In the genomic region with DNA sequence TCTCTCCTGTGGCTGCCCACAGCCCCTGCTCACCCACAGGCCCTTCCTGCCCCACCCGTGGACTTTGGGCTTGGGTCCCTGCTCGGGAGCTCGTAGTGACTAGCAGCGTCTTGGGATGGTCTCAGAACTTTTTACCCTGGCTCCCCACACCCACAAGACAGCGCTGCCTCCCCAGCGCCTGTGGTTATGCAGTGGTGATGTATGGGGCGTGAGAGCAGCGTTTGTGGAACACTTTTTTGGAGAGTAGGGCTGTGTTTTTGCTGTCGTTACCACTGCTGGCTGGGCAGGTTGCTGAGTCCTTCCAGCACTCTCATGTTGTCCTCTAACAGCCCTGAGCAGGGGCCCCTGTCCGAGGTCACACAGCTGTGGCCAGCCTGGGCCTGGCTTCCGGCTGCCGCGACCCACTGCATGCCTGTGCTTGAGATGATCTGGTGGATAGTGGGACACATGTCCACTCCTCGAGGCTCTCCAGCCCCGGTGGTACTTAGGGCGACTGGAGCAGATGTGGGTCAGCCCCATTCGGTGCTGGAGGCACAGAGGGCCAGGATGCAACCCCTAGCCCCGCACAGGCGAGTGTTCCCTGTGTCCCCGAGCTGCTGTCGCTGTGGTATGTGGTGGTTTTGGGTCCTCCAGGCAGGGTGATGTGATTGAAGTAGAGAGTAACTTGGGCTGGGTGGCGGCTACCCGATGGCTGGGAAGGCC, we compare ENCODE assay signal across 8 cellular contexts. TPM values are rescaled to one million over a fixed set of nuclear protein-coding genes. Genes with fewer than 3 reads are reported as not detected.
DNase-seq lines count a peak whose midpoint lies in the region; ATAC-seq, FAIRE-seq and TF ChIP-seq lines count a peak whose summit lies in the region.

No MANE protein-coding gene starts in this region.

- H3K27me3 Mint-ChIP-seq in activated T-cell treated with anti-CD3 and anti-CD28 coated beads, Interleukin-2, amount 50 U/mL, for 72 hours (ENCODE audit: low read depth): no peaks in the 10 kb centered on the region
- H3K27me3 Mint-ChIP-seq in stimulated activated naive CD8-positive, alpha-beta T cell treated with anti-CD3 and anti-CD28 coated beads, Interleukin-15, Interleukin-2, amounts not matched to agents 100 ng/mL and 50 ng/mL, for 24 hours: no peaks in the 10 kb centered on the region

- 75% methylated on average over 7 of the region's 23 CpGs for WGBS in right lobe of liver (ENCODE audit: insufficient coverage, low coverage, low lambda C conversion rate, missing lambda C conversion rate)

- no peak overlapping the region for H3K27ac ChIP-seq in right lobe of liver

- intact Hi-C loops in right lobe of liver (cut with DNase I): no loop called here

- H3K4me1 Mint-ChIP-seq in activated T-cell treated with anti-CD3 and anti-CD28 coated beads, Interleukin-2, amount 50 U/mL, for 72 hours (ENCODE audit: low read depth): peaks cover 24% of the 10 kb centered on the region
- H3K4me1 Mint-ChIP-seq in stimulated activated naive CD8-positive, alpha-beta T cell treated with anti-CD3 and anti-CD28 coated beads, Interleukin-15, Interleukin-2, amounts not matched to agents 100 ng/mL and 50 ng/mL, for 24 hours (ENCODE audit: low read depth): peaks cover 28% of the 10 kb centered on the region

- peak overlapping the region; percentile 89 for H3K27ac Mint-ChIP-seq in activated T-cell treated with anti-CD3 and anti-CD28 coated beads, Interleukin-2, amount 50 U/mL, for 72 hours
- H3K27ac Mint-ChIP-seq in stimulated activated naive CD8-positive, alpha-beta T cell treated with anti-CD3 and anti-CD28 coated beads, Interleukin-15, Interleukin-2, amounts not matched to agents 100 ng/mL and 50 ng/mL, for 24 hours: peak overlapping the region; percentile 96

- H3K9me3 Mint-ChIP-seq in activated T-cell treated with anti-CD3 and anti-CD28 coated beads, Interleukin-2, amount 50 U/mL, for 72 hours: no peaks in the 10 kb centered on the region
- no peaks in the 10 kb centered on the region for H3K9me3 Mint-ChIP-seq in stimulated activated naive CD8-positive, alpha-beta T cell treated with anti-CD3 and anti-CD28 coated beads, Interleukin-15, Interleukin-2, amounts not matched to agents 100 ng/mL and 50 ng/mL, for 24 hours

- TF ChIP-seq POLR2A in right lobe of liver (IDR thresholded peaks at IDR 0.05): no peak

- ATAC-seq in activated T-cell treated with anti-CD3 and anti-CD28 coated beads, Interleukin-2, amount 50 U/mL, for 72 hours (replicated peaks in 1 of 2): peak; percentile 53 to 55
- ATAC-seq in right lobe of liver (peak; percentile 5 to 15 (median 12)), HG03025 (IDR thresholded peaks at IDR 0.05; ENCODE audit: low FRiP score, unreplicated experiment) (no peak), HG03159 (IDR thresholded peaks at IDR 0.05; ENCODE audit: unreplicated experiment) (no peak), HG02840 (IDR thresholded peaks at IDR 0.05; ENCODE audit: low FRiP score, unreplicated experiment) (no peak)

- TF ChIP-seq CTCF in right lobe of liver (IDR thresholded peaks at IDR 0.05): no peak

- peaks cover 0 to 13% (median 3%) of the 10 kb centered on the region in 4 donors for H3K4me1 ChIP-seq in right lobe of liver

- no peaks in the 10 kb centered on the region for H3K36me3 ChIP-seq in right lobe of liver

- no peak overlapping the region for H3K4me3 ChIP-seq in right lobe of liver

- DNase-seq in MV-4-11 (lab: John Stamatoyannopoulos, UW) (peak; percentile 53), right lobe of liver (no peak), HTR-8/SVneo (ENCODE audit: insufficient read length, low spot score) (no peak)
- peak; percentile 51 to 52 for DNase-seq in activated T-cell treated with anti-CD3 and anti-CD28 coated beads, Interleukin-2, amount 50 U/mL, for 72 hours

- no peak for FAIRE-seq in HTR-8/SVneo (lab: Jason Lieb, UNC)

- H3K9me3 ChIP-seq in right lobe of liver: no peaks in the 10 kb centered on the region

- H3K36me3 Mint-ChIP-seq in activated T-cell treated with anti-CD3 and anti-CD28 coated beads, Interleukin-2, amount 50 U/mL, for 72 hours (ENCODE audit: insufficient read depth in 2 of 2): no peaks in the 10 kb centered on the region
- H3K36me3 Mint-ChIP-seq in stimulated activated naive CD8-positive, alpha-beta T cell treated with anti-CD3 and anti-CD28 coated beads, Interleukin-15, Interleukin-2, amounts not matched to agents 100 ng/mL and 50 ng/mL, for 24 hours (ENCODE audit: low read depth): no peaks in the 10 kb centered on the region

- H3K4me3 Mint-ChIP-seq in activated T-cell treated with anti-CD3 and anti-CD28 coated beads, Interleukin-2, amount 50 U/mL, for 72 hours: peak overlapping the region; percentile 91 to 92
- H3K4me3 Mint-ChIP-seq in stimulated activated naive CD8-positive, alpha-beta T cell treated with anti-CD3 and anti-CD28 coated beads, Interleukin-15, Interleukin-2, amounts not matched to agents 100 ng/mL and 50 ng/mL, for 24 hours: peak overlapping the region; percentile 87

- no peaks in the 10 kb centered on the region for H3K27me3 ChIP-seq in right lobe of liver

RNA-seq across cellular contexts. Expression of a gene that starts 7.1 kb away (rescaled TPM):
- 10 to 100 TPM; 42.8 to 53.5 TPM for total RNA-seq in activated T-cell treated with anti-CD3 and anti-CD28 coated beads, Interleukin-2, amount 50 U/mL, for 72 hours
- 10 to 100 TPM; 29.7 to 72.0 (median 34.8) TPM for total RNA-seq in right lobe of liver

Comparison
In these comparisons a context has a peak if more than half of its experiments do, and no peak if none do; other contexts are left out.
1. DNase-seq: peak in MV-4-11 (single experiment) and activated T-cell treated with anti-CD3 and anti-CD28 coated beads, Interleukin-2, amount 50 U/mL, for 72 hours (2 of 2); none in right lobe of liver (0 of 3) and HTR-8/SVneo (single experiment).
2. ATAC-seq: peak in activated T-cell treated with anti-CD3 and anti-CD28 coated beads, Interleukin-2, amount 50 U/mL, for 72 hours (2 of 2) and right lobe of liver (4 of 4); none in HG03025 (single experiment), HG03159 (single experiment) and HG02840 (single experiment).